In the genomic region with DNA sequence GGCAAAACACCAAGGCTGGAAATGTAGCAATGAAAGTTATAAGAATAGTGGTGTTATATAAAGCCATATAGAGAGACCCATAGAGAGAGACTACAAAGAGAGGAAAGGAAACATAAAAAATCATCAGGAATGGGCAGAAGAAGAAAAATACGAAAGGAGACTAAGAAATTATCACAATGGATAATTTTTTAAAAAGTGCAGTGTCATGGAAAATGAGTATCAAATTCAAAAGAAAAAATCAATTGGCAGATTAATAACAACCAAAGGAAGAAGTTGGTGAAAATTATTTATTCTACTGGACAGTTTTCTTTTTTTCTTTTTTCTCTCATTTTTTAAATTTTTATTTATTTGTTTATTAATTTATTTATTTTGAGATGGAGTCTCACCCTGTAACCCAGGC, we compare ENCODE assay signal across 22 cellular contexts.
DNase-seq lines count a peak whose midpoint lies in the region; ATAC-seq, FAIRE-seq and TF ChIP-seq lines count a peak whose summit lies in the region.
"Had no signal": no experiment of that assay in that cellular context is flagged by ENCODE, and none has a peak within 500 bp of the region (broad histone marks: within the 10 kb centered on the region; RNA-seq: fewer than 3 reads in every experiment).

No MANE protein-coding gene starts in this region.

- no peak overlapping the region for H3K4me2 ChIP-seq in HepG2 (ENCODE audit: low read depth, low read length)
- H3K4me2 ChIP-seq: BLaER1 had no signal

- no TSS peak for BruUV-seq in HepG2 (replicated peaks; lab: Mats Ljungman, UMichigan)

- no peaks in the 10 kb centered on the region for H3K4me1 ChIP-seq in HepG2 (ENCODE audit: insufficient read depth, low read length)
- peaks cover 0 to 12% (median 4%) of the 10 kb centered on the region in 4 donors for H3K4me1 ChIP-seq in right lobe of liver
- H3K4me1 ChIP-seq: BE2C, BLaER1, Caco-2 had no signal

- H4K20me1 ChIP-seq in HepG2 (ENCODE audit: insufficient read depth, low read length), result no peaks in the 10 kb centered on the region
- H4K20me1 ChIP-seq: BLaER1 had no signal

- CTCF ChIA-PET in HepG2 (lab: Yijun Ruan, JAX; ENCODE audit: low intra/inter-chr PET ratio, low total read pairs), result no interaction called here
- CTCF ChIA-PET in WTC11 (lab: Charles Lee), result no interaction called here

- no peak overlapping the region for H3K27ac ChIP-seq in HepG2 (ENCODE audit: extremely low read length, insufficient read depth, low read length)
- H3K27ac ChIP-seq in right lobe of liver, result no peak overlapping the region
- H3K27ac ChIP-seq: 22Rv1, BLaER1 had no signal

- TF ChIP-seq EP300 in HepG2 (IDR thresholded peaks at IDR 0.05; ENCODE audit: low read depth in 2 of 2, low read length in 2 of 2) (no peak), HepG2 (CRISPR knock-in tag; IDR thresholded peaks at IDR 0.05; ENCODE audit: borderline replicate concordance) (no peak)

- in situ Hi-C loops in HepG2 (cut with HindIII; ENCODE audit: extremely low pct_ligation_motif_present, low pct_unique_long_range_greater_than_20kb), result no loop called here

- H3K79me2 ChIP-seq in HepG2 (ENCODE audit: insufficient read depth, low read length), result no peaks in the 10 kb centered on the region

- DNase-seq in HepG2 (ENCODE audit: low spot score) (no peak), right lobe of liver (no peak), WTC11 (ENCODE audit: low spot score) (no peak), NCI-H345 (lab: John Stamatoyannopoulos, UW) (no peak)
- DNase-seq in stimulated activated naive B cell treated with anti-CD40 and anti-IgM and Interleukin-4, amounts not matched to agents 10 μg/mL and 1 μg/mL and 100 μg/mL, for 72 hours, result no peak
- DNase-seq: ACHN; BE2C; C1 segment of cervical spinal cord; Caco-2; Calu3; CD4-positive, alpha-beta memory T cell; CD4-positive, CD25-positive, alpha-beta regulatory T cell; CD8-positive, alpha-beta memory T cell; DMS79 treated with DMSO at 0.1 percent for 48 hours; GF-D8 had no signal

- intact Hi-C loops in HepG2 (cut with micrococcal nuclease; ENCODE audit: unreplicated experiment), result no loop called here
- intact Hi-C loops in right lobe of liver (cut with DNase I), result no loop called here

- H3K9ac ChIP-seq in HepG2 (ENCODE audit: insufficient read depth, low read depth, low read length), result no peak overlapping the region
- H3K9ac ChIP-seq: BLaER1 had no signal

- H3K4me3 ChIP-seq in HepG2 (replicated peaks in 1 of 3; ENCODE audit: insufficient read depth in 1 of 3, low read depth in 2 of 3, low read length in 3 of 3) (no peak overlapping the region), right lobe of liver (no peak overlapping the region)
- H3K4me3 ChIP-seq: BLaER1 had no signal

- no peak for FAIRE-seq in HepG2 (lab: Jason Lieb, UNC)
- FAIRE-seq: D721Med, G401.6, GM12891, GM19239 had no signal

- H3K27me3 Mint-ChIP-seq in WTC11 (ENCODE audit: low read depth), result no peaks in the 10 kb centered on the region
- no peaks in the 10 kb centered on the region for H3K27me3 Mint-ChIP-seq in stimulated activated naive B cell treated with anti-CD40 and anti-IgM and Interleukin-4, amounts not matched to agents 10 μg/mL and 1 μg/mL and 100 μg/mL, for 72 hours
- H3K27me3 Mint-ChIP-seq: CD4-positive, alpha-beta memory T cell; CD8-positive, alpha-beta memory T cell had no signal

- no peak for TF ChIP-seq POLR2A in HepG2 (IDR thresholded peaks at IDR 0.05; ENCODE audit: insufficient read depth in 1 of 2, low read depth in 2 of 2, low read length in 2 of 2)
- no peak for TF ChIP-seq POLR2A in right lobe of liver (IDR thresholded peaks at IDR 0.05)

- TF ChIP-seq CTCF in HepG2 (CRISPR knock-in tag; IDR thresholded peaks at IDR 0.05), result no peak
- no peak for TF ChIP-seq CTCF in right lobe of liver (IDR thresholded peaks at IDR 0.05)
- TF ChIP-seq CTCF in WTC11 (IDR thresholded peaks at IDR 0.05), result no peak

- no peak overlapping the region for H2AFZ ChIP-seq in HepG2 (ENCODE audit: low read length)

- no peak overlapping the region for H3K4me3 Mint-ChIP-seq in WTC11
- H3K4me3 Mint-ChIP-seq in stimulated activated naive B cell treated with anti-CD40 and anti-IgM and Interleukin-4, amounts not matched to agents 10 μg/mL and 1 μg/mL and 100 μg/mL, for 72 hours, result no peak overlapping the region
- H3K4me3 Mint-ChIP-seq: CD14-positive monocyte; CD4-positive, alpha-beta memory T cell; CD4-positive, CD25-positive, alpha-beta regulatory T cell; CD8-positive, alpha-beta memory T cell had no signal

- POLR2A ChIA-PET in HepG2 (lab: Yijun Ruan, JAX) (no interaction called here), WTC11 (lab: Charles Lee) (no interaction called here)

- peaks cover 3% of the 10 kb centered on the region; the same call in 1 of the 2 replicates for H3K4me1 Mint-ChIP-seq in WTC11
- H3K4me1 Mint-ChIP-seq in stimulated activated naive B cell treated with anti-CD40 and anti-IgM and Interleukin-4, amounts not matched to agents 10 μg/mL and 1 μg/mL and 100 μg/mL, for 72 hours, result no peaks in the 10 kb centered on the region
- H3K4me1 Mint-ChIP-seq: CD14-positive monocyte; CD4-positive, alpha-beta memory T cell; CD4-positive, CD25-positive, alpha-beta regulatory T cell; CD8-positive, alpha-beta memory T cell had no signal

- H3K27me3 ChIP-seq in HepG2 (ENCODE audit: control insufficient read depth in 1 of 2, insufficient read depth in 2 of 2, low read length in 2 of 2) (no peaks in the 10 kb centered on the region), right lobe of liver (no peaks in the 10 kb centered on the region)
- H3K27me3 ChIP-seq: BE2C, BLaER1 had no signal

- H3K9me3 Mint-ChIP-seq in WTC11, result peaks cover 25% of the 10 kb centered on the region
- peaks cover 12 to 13% of the 10 kb centered on the region in 2 donors for H3K9me3 Mint-ChIP-seq in stimulated activated naive B cell treated with anti-CD40 and anti-IgM and Interleukin-4, amounts not matched to agents 10 μg/mL and 1 μg/mL and 100 μg/mL, for 72 hours

- TF ChIP-seq RAD21 in HepG2 (CRISPR knock-in tag; IDR thresholded peaks at IDR 0.05), result no peak

- H3K27ac Mint-ChIP-seq in WTC11, result no peak overlapping the region
- no peak overlapping the region for H3K27ac Mint-ChIP-seq in stimulated activated naive B cell treated with anti-CD40 and anti-IgM and Interleukin-4, amounts not matched to agents 10 μg/mL and 1 μg/mL and 100 μg/mL, for 72 hours
- H3K27ac Mint-ChIP-seq: CD14-positive monocyte; CD4-positive, alpha-beta memory T cell; CD4-positive, CD25-positive, alpha-beta regulatory T cell; CD8-positive, alpha-beta memory T cell had no signal

- H3K9me3 ChIP-seq in HepG2 (ENCODE audit: low read length) (peaks cover 90% of the 10 kb centered on the region), right lobe of liver (no peaks in the 10 kb centered on the region)
- H3K9me3 ChIP-seq: BE2C, BLaER1, Caco-2 had no signal

- WGBS in HepG2 (ENCODE audit: low lambda C conversion rate), result 0% methylated on average over 1 of the region's 1 CpG
- WGBS in right lobe of liver (ENCODE audit: insufficient coverage, low coverage, low lambda C conversion rate, missing lambda C conversion rate), result 57% methylated on average over 1 of the region's 1 CpG

- ATAC-seq in HepG2 (no peak), right lobe of liver (no peak), WTC11 (no peak)
- no peak for ATAC-seq in stimulated activated naive B cell treated with anti-CD40 and anti-IgM and Interleukin-4, amounts not matched to agents 10 μg/mL and 1 μg/mL and 100 μg/mL, for 72 hours (replicated peaks)

- H3K36me3 ChIP-seq in HepG2 (replicated peaks in 1 of 2; ENCODE audit: control insufficient read depth in 1 of 2, insufficient read depth in 2 of 2, low read length in 2 of 2) (no peaks in the 10 kb centered on the region), right lobe of liver (no peaks in the 10 kb centered on the region)
- H3K36me3 ChIP-seq: BE2C, BLaER1 had no signal

- H3K36me3 Mint-ChIP-seq in WTC11, result peaks cover 3% of the 10 kb centered on the region; the same call in 1 of the 2 replicates
- no peaks in the 10 kb centered on the region for H3K36me3 Mint-ChIP-seq in stimulated activated naive B cell treated with anti-CD40 and anti-IgM and Interleukin-4, amounts not matched to agents 10 μg/mL and 1 μg/mL and 100 μg/mL, for 72 hours
- H3K36me3 Mint-ChIP-seq: CD14-positive monocyte; CD4-positive, alpha-beta memory T cell; CD4-positive, CD25-positive, alpha-beta regulatory T cell; CD8-positive, alpha-beta memory T cell had no signal

TF ChIP-seq in HepG2, 621 proteins besides CTCF, POLR2A, EP300 and RAD21 (continues in another document):
- TF ChIP-seq GATAD1 (CRISPR knock-in tag; IDR thresholded peaks at IDR 0.05), result no peak
- TF ChIP-seq, protein P1, sequence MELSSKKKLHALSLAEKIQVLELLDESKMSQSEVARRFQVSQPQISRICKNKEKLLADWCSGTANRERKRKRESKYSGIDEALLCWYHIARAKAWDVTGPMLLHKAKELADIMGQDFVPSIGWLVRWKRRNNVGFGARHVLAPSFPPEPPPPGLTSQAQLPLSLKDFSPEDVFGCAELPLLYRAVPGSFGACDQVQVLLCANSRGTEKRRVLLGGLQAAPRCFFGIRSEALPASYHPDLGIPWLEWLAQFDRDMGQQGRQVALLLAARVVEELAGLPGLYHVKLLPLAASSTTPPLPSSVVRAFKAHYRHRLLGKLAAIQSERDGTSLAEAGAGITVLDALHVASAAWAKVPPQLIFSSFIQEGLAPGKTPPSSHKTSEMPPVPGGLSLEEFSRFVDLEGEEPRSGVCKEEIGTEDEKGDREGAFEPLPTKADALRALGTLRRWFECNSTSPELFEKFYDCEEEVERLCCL (CRISPR knock-in tag; IDR thresholded peaks at IDR 0.05; ENCODE audit: borderline replicate concordance), result no peak
- peak; percentile 37; the same call in 1 of the 2 replicates for TF ChIP-seq MAFF (IDR thresholded peaks at IDR 0.05; ENCODE audit: low read depth, low read length)

TF ChIP-seq in WTC11, 78 proteins besides CTCF, POLR2A, EP300 and RAD21 (continues in another document):
- TF ChIP-seq, protein P2, sequence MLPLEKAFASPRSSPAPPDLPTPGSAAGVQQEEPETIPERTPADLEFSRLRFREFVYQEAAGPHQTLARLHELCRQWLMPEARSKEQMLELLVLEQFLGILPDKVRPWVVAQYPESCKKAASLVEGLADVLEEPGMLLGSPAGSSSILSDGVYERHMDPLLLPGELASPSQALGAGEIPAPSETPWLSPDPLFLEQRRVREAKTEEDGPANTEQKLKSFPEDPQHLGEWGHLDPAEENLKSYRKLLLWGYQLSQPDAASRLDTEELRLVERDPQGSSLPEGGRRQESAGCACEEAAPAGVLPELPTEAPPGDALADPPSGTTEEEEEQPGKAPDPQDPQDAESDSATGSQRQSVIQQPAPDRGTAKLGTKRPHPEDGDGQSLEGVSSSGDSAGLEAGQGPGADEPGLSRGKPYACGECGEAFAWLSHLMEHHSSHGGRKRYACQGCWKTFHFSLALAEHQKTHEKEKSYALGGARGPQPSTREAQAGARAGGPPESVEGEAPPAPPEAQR (CRISPR knock-in tag; IDR thresholded peaks at IDR 0.05), result no peak
- TF ChIP-seq HMGA2 (CRISPR knock-in tag; IDR thresholded peaks at IDR 0.05), result 0 out of 2 replicates have a peak, but pooled peaks have one; percentile 20
